Comparison of ENCODE assay signal across 1 cellular context in genomic region chr14:23562822-23563472, GRCh38.
TF ChIP-seq lines count a peak whose summit lies in the region.

No MANE protein-coding gene starts in this region.

TF ChIP-seq in HepG2, 621 proteins besides CTCF, POLR2A, EP300 and RAD21 (continued from another document):
- 0 out of 2 replicates have a peak, but pooled peaks have one; percentile 34 for TF ChIP-seq IKZF5 (CRISPR knock-in tag; IDR thresholded peaks at IDR 0.05)
- no peak for TF ChIP-seq PRDM4 (CRISPR knock-in tag; IDR thresholded peaks at IDR 0.05; ENCODE audit: borderline replicate concordance)
- TF ChIP-seq POGK (CRISPR knock-in tag; conservative IDR thresholded peaks at IDR 0.05), result 0 out of 2 replicates have a peak, but pooled peaks have one; percentile 15
